Comparison of ENCODE assay signal across 22 cellular contexts in genomic region chr16:17930280-17930679, GRCh38.
DNase-seq lines count a peak whose midpoint lies in the region; ATAC-seq and TF ChIP-seq lines count a peak whose summit lies in the region.
"Had no signal": no experiment of that assay in that cellular context is flagged by ENCODE, and none has a peak within 500 bp of the region (broad histone marks: within the 10 kb centered on the region; RNA-seq: fewer than 3 reads in every experiment).

No MANE protein-coding gene starts in this region.

- H3K36me3 Mint-ChIP-seq in HFFc6 (ENCODE audit: low read depth) (no peaks in the 10 kb centered on the region), endodermal cell (ENCODE audit: low read depth) (no peaks in the 10 kb centered on the region)
- H3K36me3 Mint-ChIP-seq in activated CD8-positive, alpha-beta memory T cell treated with anti-CD3 and anti-CD28 coated beads, Interleukin-2, amount 10 ng/mL, durations not matched to agents 7 days and 5 days = no peaks in the 10 kb centered on the region
- H3K36me3 Mint-ChIP-seq in naive thymus-derived CD4-positive, alpha-beta T cell = no peaks in the 10 kb centered on the region
- H3K36me3 Mint-ChIP-seq: CD8-positive, alpha-beta T cell had no signal

- no peak overlapping the region for H3K27ac Mint-ChIP-seq in HFFc6
- no peak overlapping the region for H3K27ac Mint-ChIP-seq in endodermal cell
- no peak overlapping the region for H3K27ac Mint-ChIP-seq in activated CD8-positive, alpha-beta memory T cell treated with anti-CD3 and anti-CD28 coated beads, Interleukin-2, amount 10 ng/mL, durations not matched to agents 7 days and 5 days
- H3K27ac Mint-ChIP-seq in naive thymus-derived CD4-positive, alpha-beta T cell = no peak overlapping the region
- H3K27ac Mint-ChIP-seq: CD8-positive, alpha-beta T cell had no signal

- no peaks in the 10 kb centered on the region for H3K9me2 ChIP-seq in hepatocyte (replicated peaks; ENCODE audit: insufficient read depth)

- intact Hi-C loops in naive thymus-derived CD4-positive, alpha-beta T cell (cut with micrococcal nuclease) = no loop called here

- H3K27ac ChIP-seq in endodermal cell (ENCODE audit: low read depth, low read length) = no peak overlapping the region
- H3K27ac ChIP-seq in mesendoderm (ENCODE audit: low read depth, low read length) = no peak overlapping the region
- no peak overlapping the region for H3K27ac ChIP-seq in naive thymus-derived CD4-positive, alpha-beta T cell (ENCODE audit: low read depth, low read length)
- no peak overlapping the region for H3K27ac ChIP-seq in hepatocyte
- H3K27ac ChIP-seq: BLaER1 treated with 17β-estradiol and CSF1 and Interleukin-3, amounts not matched to agents 10 nM and 100 nM; HL-60; SJSA1 had no signal

- H3K27me3 ChIP-seq in endodermal cell (ENCODE audit: control insufficient read depth, insufficient read depth, low read length, poor library complexity, severe bottlenecking) = no peaks in the 10 kb centered on the region
- H3K27me3 ChIP-seq in mesendoderm (ENCODE audit: insufficient read depth, low read length, poor library complexity) = no peaks in the 10 kb centered on the region
- no peaks in the 10 kb centered on the region for H3K27me3 ChIP-seq in naive thymus-derived CD4-positive, alpha-beta T cell (ENCODE audit: control insufficient read depth in 2 of 2, insufficient read depth in 2 of 2, low read length in 2 of 2)
- no peaks in the 10 kb centered on the region for H3K27me3 ChIP-seq in hepatocyte
- H3K27me3 ChIP-seq: BLaER1 treated with 17β-estradiol and CSF1 and Interleukin-3, amounts not matched to agents 10 nM and 100 nM; SJSA1 had no signal

- no peak overlapping the region for H3K23ac ChIP-seq in mesendoderm (ENCODE audit: low read length)

- H3K4me3 ChIP-seq in AG10803 (ENCODE audit: low read length) (no peak overlapping the region), endodermal cell (ENCODE audit: low read length) (no peak overlapping the region), mesendoderm (ENCODE audit: low read length) (no peak overlapping the region), hepatocyte (no peak overlapping the region)
- H3K4me3 ChIP-seq in naive thymus-derived CD4-positive, alpha-beta T cell (ENCODE audit: low read length) = no peak overlapping the region
- H3K4me3 ChIP-seq: BLaER1 treated with 17β-estradiol and CSF1 and Interleukin-3, amounts not matched to agents 10 nM and 100 nM; SJSA1 had no signal

- H3K36me3 ChIP-seq in endodermal cell (ENCODE audit: control insufficient read depth, insufficient read depth, low read length) (no peaks in the 10 kb centered on the region), mesendoderm (ENCODE audit: control insufficient read depth, insufficient read depth, low read length) (no peaks in the 10 kb centered on the region), hepatocyte (replicated peaks; ENCODE audit: insufficient read depth, low read depth) (no peaks in the 10 kb centered on the region)
- H3K36me3 ChIP-seq in naive thymus-derived CD4-positive, alpha-beta T cell (ENCODE audit: control insufficient read depth in 2 of 3, insufficient read depth in 3 of 3, low read length in 3 of 3) = no peaks in the 10 kb centered on the region
- H3K36me3 ChIP-seq: BLaER1 treated with 17β-estradiol and CSF1 and Interleukin-3, amounts not matched to agents 10 nM and 100 nM; SJSA1 had no signal

- ATAC-seq in activated CD8-positive, alpha-beta memory T cell treated with anti-CD3 and anti-CD28 coated beads, Interleukin-2, amount 10 ng/mL, durations not matched to agents 7 days and 5 days = no peak
- ATAC-seq in naive thymus-derived CD4-positive, alpha-beta T cell = no peak
- ATAC-seq: CD8-positive, alpha-beta T cell; PC-3 had no signal

- H3K79me2 ChIP-seq in mesendoderm (ENCODE audit: control insufficient read depth, insufficient read depth, low read length) (no peaks in the 10 kb centered on the region), hepatocyte (no peaks in the 10 kb centered on the region)

- H3K9me3 ChIP-seq in endodermal cell (ENCODE audit: control insufficient read depth, low read length) (peaks cover 11% of the 10 kb centered on the region), hepatocyte (ENCODE audit: low read depth) (no peaks in the 10 kb centered on the region)
- H3K9me3 ChIP-seq in naive thymus-derived CD4-positive, alpha-beta T cell (ENCODE audit: control insufficient read depth in 2 of 3, low read length in 3 of 3) = no peaks in the 10 kb centered on the region
- H3K9me3 ChIP-seq: SJSA1 had no signal

- no peak overlapping the region for H3K4ac ChIP-seq in mesendoderm (ENCODE audit: low read depth, low read length)

- DNase-seq in AG10803 (ENCODE audit: low read depth) = no peak
- no peak for DNase-seq in HFFc6
- peak; percentile 48 for DNase-seq in endodermal cell
- peak; percentile 33 for DNase-seq in mesendoderm
- DNase-seq in activated CD8-positive, alpha-beta memory T cell treated with anti-CD3 and anti-CD28 coated beads, Interleukin-2, amount 10 ng/mL, durations not matched to agents 7 days and 5 days = no peak
- DNase-seq in naive thymus-derived CD4-positive, alpha-beta T cell = no peak
- no peak for DNase-seq in G401 (ENCODE audit: low spot score)
- DNase-seq in hepatocyte (ENCODE audit: low spot score) = no peak
- DNase-seq: Calu3; CD8-positive, alpha-beta T cell; EL; GOT3; MM.1S; NCI-H1092; NCI-H1436 treated with DMSO at 0.1 percent for 48 hours; NCI-H2029; NCI-H345; NCI-H524 treated with DMSO at 0.1 percent for 48 hours; PC-3 had no signal

- no peak overlapping the region for H2AFZ ChIP-seq in hepatocyte

- no peak overlapping the region for H4K8ac ChIP-seq in mesendoderm (ENCODE audit: low read depth, low read length)

- H2AK5ac ChIP-seq in mesendoderm (ENCODE audit: low read length) = no peak overlapping the region

- H2BK5ac ChIP-seq in mesendoderm (ENCODE audit: low read length) = no peak overlapping the region

- no peak overlapping the region for H3K4me3 Mint-ChIP-seq in HFFc6
- no peak overlapping the region for H3K4me3 Mint-ChIP-seq in endodermal cell
- H3K4me3 Mint-ChIP-seq in activated CD8-positive, alpha-beta memory T cell treated with anti-CD3 and anti-CD28 coated beads, Interleukin-2, amount 10 ng/mL, durations not matched to agents 7 days and 5 days = no peak overlapping the region
- no peak overlapping the region for H3K4me3 Mint-ChIP-seq in naive thymus-derived CD4-positive, alpha-beta T cell
- H3K4me3 Mint-ChIP-seq: CD8-positive, alpha-beta T cell had no signal

- H3K79me1 ChIP-seq in mesendoderm (ENCODE audit: low read length) = no peaks in the 10 kb centered on the region

- H3K56ac ChIP-seq in mesendoderm (ENCODE audit: low read length) = no peak overlapping the region

- H3K9me3 Mint-ChIP-seq in HFFc6 = peaks cover 8% of the 10 kb centered on the region
- peaks cover 3% of the 10 kb centered on the region for H3K9me3 Mint-ChIP-seq in endodermal cell
- H3K9me3 Mint-ChIP-seq in activated CD8-positive, alpha-beta memory T cell treated with anti-CD3 and anti-CD28 coated beads, Interleukin-2, amount 10 ng/mL, durations not matched to agents 7 days and 5 days (ENCODE audit: low read depth) = no peaks in the 10 kb centered on the region
- H3K9me3 Mint-ChIP-seq in naive thymus-derived CD4-positive, alpha-beta T cell = peaks cover 0 to 14% (median 2%) of the 10 kb centered on the region in 11 donors

- POLR2A ChIA-PET in naive thymus-derived CD4-positive, alpha-beta T cell (lab: Charles Lee) = no interaction called here

- no peak overlapping the region for H2BK15ac ChIP-seq in mesendoderm (replicated peaks; ENCODE audit: low read depth)

- CTCF ChIA-PET in activated CD8-positive, alpha-beta memory T cell treated with anti-CD3 and anti-CD28 coated beads, Interleukin-2, amount 10 ng/mL, durations not matched to agents 7 days and 5 days (lab: Charles Lee) = no interaction called here
- CTCF ChIA-PET in naive thymus-derived CD4-positive, alpha-beta T cell (lab: Charles Lee) = no interaction called here

- H3K4me2 ChIP-seq in mesendoderm (ENCODE audit: low read length) = no peak overlapping the region
- no peak overlapping the region for H3K4me2 ChIP-seq in hepatocyte
- H3K4me2 ChIP-seq: BLaER1 treated with 17β-estradiol and CSF1 and Interleukin-3, amounts not matched to agents 10 nM and 100 nM had no signal

- H3K4me1 Mint-ChIP-seq in HFFc6 (ENCODE audit: low read depth) = no peaks in the 10 kb centered on the region
- H3K4me1 Mint-ChIP-seq in endodermal cell = peaks cover 6% of the 10 kb centered on the region
- H3K4me1 Mint-ChIP-seq in activated CD8-positive, alpha-beta memory T cell treated with anti-CD3 and anti-CD28 coated beads, Interleukin-2, amount 10 ng/mL, durations not matched to agents 7 days and 5 days = no peaks in the 10 kb centered on the region
- no peaks in the 10 kb centered on the region for H3K4me1 Mint-ChIP-seq in naive thymus-derived CD4-positive, alpha-beta T cell

- in situ Hi-C loops in G401 (cut with HindIII; ENCODE audit: low sequenced_read_pairs) = no loop called here

- H4K20me1 ChIP-seq in hepatocyte (ENCODE audit: insufficient read depth, poor library complexity, severe bottlenecking) = no peaks in the 10 kb centered on the region
- H4K20me1 ChIP-seq: BLaER1 treated with 17β-estradiol and CSF1 and Interleukin-3, amounts not matched to agents 10 nM and 100 nM had no signal

- H3K9ac ChIP-seq in endodermal cell (ENCODE audit: extremely low read depth, low read length, poor library complexity, severe bottlenecking) (no peak overlapping the region), mesendoderm (ENCODE audit: low read length) (no peak overlapping the region)
- H3K9ac ChIP-seq: BLaER1 treated with 17β-estradiol and CSF1 and Interleukin-3, amounts not matched to agents 10 nM and 100 nM had no signal

- WGBS in endodermal cell (ENCODE audit: insufficient coverage in 1 of 2, insufficient read length in 1 of 2), 2 experiments = 82% methylated on average over 1 of the region's 1 CpG; no CpG with 5 or more reads in 1 of the 2 experiments
- WGBS in mesendoderm (ENCODE audit: extremely low coverage, insufficient coverage, low lambda C conversion rate) = no CpG with 5 or more reads among the region's 1 CpG
- WGBS in hepatocyte (ENCODE audit: low lambda C conversion rate, missing lambda C conversion rate) = 35% methylated on average over 1 of the region's 1 CpG

- no peak overlapping the region for H2BK120ac ChIP-seq in mesendoderm (ENCODE audit: low read depth, low read length)

- TF ChIP-seq CTCF in AG10803 (conservative IDR thresholded peaks at IDR 0.05; ENCODE audit: low read length) = peak; percentile 12; the same call in 1 of the 2 replicates
- peak; percentile 52 for TF ChIP-seq CTCF in HFFc6 (IDR thresholded peaks at IDR 0.05)
- TF ChIP-seq CTCF in endodermal cell (conservative IDR thresholded peaks at IDR 0.05) = peak; percentile 62
- TF ChIP-seq CTCF in hepatocyte (IDR thresholded peaks at IDR 0.05; ENCODE audit: poor library complexity) = no peak

- no peaks in the 10 kb centered on the region for H3K27me3 Mint-ChIP-seq in HFFc6 (ENCODE audit: insufficient read depth)
- H3K27me3 Mint-ChIP-seq in endodermal cell (ENCODE audit: insufficient read depth) = no peaks in the 10 kb centered on the region
- peaks cover 5% of the 10 kb centered on the region for H3K27me3 Mint-ChIP-seq in activated CD8-positive, alpha-beta memory T cell treated with anti-CD3 and anti-CD28 coated beads, Interleukin-2, amount 10 ng/mL, durations not matched to agents 7 days and 5 days
- peaks cover 5 to 29% (median 8%) of the 10 kb centered on the region in 5 donors for H3K27me3 Mint-ChIP-seq in naive thymus-derived CD4-positive, alpha-beta T cell

- H3K4me1 ChIP-seq in endodermal cell (ENCODE audit: control insufficient read depth, insufficient read depth, low read length) (no peaks in the 10 kb centered on the region), mesendoderm (ENCODE audit: control insufficient read depth, low read depth, low read length) (no peaks in the 10 kb centered on the region), hepatocyte (ENCODE audit: insufficient read depth) (no peaks in the 10 kb centered on the region)
- no peaks in the 10 kb centered on the region for H3K4me1 ChIP-seq in naive thymus-derived CD4-positive, alpha-beta T cell (ENCODE audit: control insufficient read depth in 2 of 2, insufficient read depth in 2 of 2, low read length in 2 of 2)
- H3K4me1 ChIP-seq: BLaER1 treated with 17β-estradiol and CSF1 and Interleukin-3, amounts not matched to agents 10 nM and 100 nM; SJSA1 had no signal

- H4K5ac ChIP-seq in mesendoderm (ENCODE audit: low read length) = no peak overlapping the region

- H3K18ac ChIP-seq in mesendoderm (ENCODE audit: low read length) = no peak overlapping the region

Comparison
In these comparisons a context has a peak if more than half of its experiments do, and no peak if none do; other contexts are left out.
1. DNase-seq: peak in endodermal cell (single experiment) and mesendoderm (single experiment); none in AG10803 (single experiment), HFFc6 (single experiment), activated CD8-positive, alpha-beta memory T cell treated with anti-CD3 and anti-CD28 coated beads, Interleukin-2, amount 10 ng/mL, durations not matched to agents 7 days and 5 days (single experiment), naive thymus-derived CD4-positive, alpha-beta T cell (0 of 9), G401 (single experiment) and hepatocyte (single experiment).